ENCODE assay signal across 8 cellular contexts in genomic region chr12:119988788-119989618, GRCh38. TPM values are rescaled to one million over a fixed set of nuclear protein-coding genes. Genes with fewer than 3 reads are reported as not detected.
DNase-seq lines count a peak whose midpoint lies in the region; ATAC-seq and TF ChIP-seq lines count a peak whose summit lies in the region.

A gene with protein sequence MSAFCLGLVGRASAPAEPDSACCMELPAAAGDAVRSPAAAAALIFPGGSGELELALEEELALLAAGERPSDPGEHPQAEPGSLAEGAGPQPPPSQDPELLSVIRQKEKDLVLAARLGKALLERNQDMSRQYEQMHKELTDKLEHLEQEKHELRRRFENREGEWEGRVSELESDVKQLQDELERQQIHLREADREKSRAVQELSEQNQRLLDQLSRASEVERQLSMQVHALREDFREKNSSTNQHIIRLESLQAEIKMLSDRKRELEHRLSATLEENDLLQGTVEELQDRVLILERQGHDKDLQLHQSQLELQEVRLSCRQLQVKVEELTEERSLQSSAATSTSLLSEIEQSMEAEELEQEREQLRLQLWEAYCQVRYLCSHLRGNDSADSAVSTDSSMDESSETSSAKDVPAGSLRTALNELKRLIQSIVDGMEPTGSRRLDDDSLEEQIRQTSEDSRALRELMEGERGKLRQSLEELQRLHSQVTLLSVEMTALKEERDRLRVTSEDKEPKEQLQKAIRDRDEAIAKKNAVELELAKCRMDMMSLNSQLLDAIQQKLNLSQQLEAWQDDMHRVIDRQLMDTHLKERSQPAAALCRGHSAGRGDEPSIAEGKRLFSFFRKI (plus strand): TSS chr12:119989236. CDS start chr12:119989869, 633 bp downstream.

- TF ChIP-seq CTCF in GM12865 (IDR thresholded peaks at IDR 0.05; ENCODE audit: insufficient read depth, low read depth, low read length, missing control alignments), result no peak
- peak; percentile 0 for TF ChIP-seq CTCF in cardiac muscle cell (IDR thresholded peaks at IDR 0.05; ENCODE audit: low read depth, low read length)
- TF ChIP-seq CTCF in upper lobe of left lung (IDR thresholded peaks at IDR 0.05), result peak in 1 of 6 experiments; percentile 3

- peak within 1 kb of the TSS; percentile 97 for H3K27ac Mint-ChIP-seq in activated naive CD4-positive, alpha-beta T cell treated with anti-CD3 and anti-CD28 coated beads, Interleukin-2, amount 50 U/mL, for 24 hours

- H3K4me3 ChIP-seq in GM12865 (ENCODE audit: low read depth, low read length) (peak within 1 kb of the TSS; percentile 54), cardiac muscle cell (peak within 1 kb of the TSS; percentile 80), upper lobe of left lung (peak within 1 kb of the TSS in 3 of 4 donors; percentile 66 to 69 (median 66))

- H3K27me3 Mint-ChIP-seq in activated naive CD4-positive, alpha-beta T cell treated with anti-CD3 and anti-CD28 coated beads, Interleukin-2, amount 50 U/mL, for 24 hours, result no peaks in the 10 kb centered on the region

- H3K36me3 Mint-ChIP-seq in activated naive CD4-positive, alpha-beta T cell treated with anti-CD3 and anti-CD28 coated beads, Interleukin-2, amount 50 U/mL, for 24 hours, result peaks cover 24% of the 10 kb centered on the region

- H3K4me3 Mint-ChIP-seq in activated naive CD4-positive, alpha-beta T cell treated with anti-CD3 and anti-CD28 coated beads, Interleukin-2, amount 50 U/mL, for 24 hours, result peak within 1 kb of the TSS; percentile 96

- H3K9me3 ChIP-seq in cardiac muscle cell (ENCODE audit: low read depth), result no peaks in the 10 kb centered on the region
- no peaks in the 10 kb centered on the region for H3K9me3 ChIP-seq in upper lobe of left lung

- TF ChIP-seq POLR2A in upper lobe of left lung (IDR thresholded peaks at IDR 0.05), result peak in 2 of 4 donors; percentile 24 to 68

- no peaks in the 10 kb centered on the region for H3K36me3 ChIP-seq in cardiac muscle cell
- H3K36me3 ChIP-seq in upper lobe of left lung, result no peaks in the 10 kb centered on the region

- no peaks in the 10 kb centered on the region for H3K9me3 Mint-ChIP-seq in activated naive CD4-positive, alpha-beta T cell treated with anti-CD3 and anti-CD28 coated beads, Interleukin-2, amount 50 U/mL, for 24 hours

- no peak for TF ChIP-seq EP300 in upper lobe of left lung (IDR thresholded peaks at IDR 0.05)

- DNase-seq in GM12865 (ENCODE audit: low read depth) (peak; percentile 95), NCI-H1048 (lab: John Stamatoyannopoulos, UW) (peak; percentile 92), cardiac muscle cell (ENCODE audit: low read depth in 1 of 2, low spot score in 1 of 2) (peak; percentile 30 to 85), pons (ENCODE audit: low spot score) (peak; percentile 16), upper lobe of left lung (peak; percentile 96 to 97)

- peaks cover 43% of the 10 kb centered on the region for H3K4me1 Mint-ChIP-seq in activated naive CD4-positive, alpha-beta T cell treated with anti-CD3 and anti-CD28 coated beads, Interleukin-2, amount 50 U/mL, for 24 hours

- H3K27ac ChIP-seq in cardiac muscle cell, result no peak within 1 kb of the TSS
- H3K27ac ChIP-seq in upper lobe of left lung, result peak within 1 kb of the TSS in 3 of 4 donors; percentile 52 to 84 (median 60)

- H3K27me3 ChIP-seq in cardiac muscle cell, result peaks cover 55% of the 10 kb centered on the region
- H3K27me3 ChIP-seq in upper lobe of left lung, result peaks cover 0 to 13% (median 3%) of the 10 kb centered on the region in 4 donors

- peaks cover 4% of the 10 kb centered on the region for H3K4me1 ChIP-seq in cardiac muscle cell (ENCODE audit: low read depth)
- H3K4me1 ChIP-seq in upper lobe of left lung, result peaks cover 12 to 25% (median 13%) of the 10 kb centered on the region in 4 donors

- 0% methylated on average over 22 of the region's 111 CpGs; no CpG with 5 or more reads in 1 of the 2 donors for WGBS in upper lobe of left lung, 2 donors

- peak; percentile 81 for ATAC-seq in HG02610 (IDR thresholded peaks at IDR 0.05; ENCODE audit: unreplicated experiment)
- ATAC-seq in SK-N-SH treated with all-trans-retinoic acid at 6 μM for 48 hours, result peak; percentile 67
- peak; percentile 82 to 97 for ATAC-seq in upper lobe of left lung (ENCODE audit: low FRiP score in 2 of 2)

TF ChIP-seq in SK-N-SH treated with all-trans-retinoic acid at 6 μM for 48 hours, 23 proteins besides CTCF, POLR2A, EP300 and RAD21:
- TF ChIP-seq, protein P1, sequence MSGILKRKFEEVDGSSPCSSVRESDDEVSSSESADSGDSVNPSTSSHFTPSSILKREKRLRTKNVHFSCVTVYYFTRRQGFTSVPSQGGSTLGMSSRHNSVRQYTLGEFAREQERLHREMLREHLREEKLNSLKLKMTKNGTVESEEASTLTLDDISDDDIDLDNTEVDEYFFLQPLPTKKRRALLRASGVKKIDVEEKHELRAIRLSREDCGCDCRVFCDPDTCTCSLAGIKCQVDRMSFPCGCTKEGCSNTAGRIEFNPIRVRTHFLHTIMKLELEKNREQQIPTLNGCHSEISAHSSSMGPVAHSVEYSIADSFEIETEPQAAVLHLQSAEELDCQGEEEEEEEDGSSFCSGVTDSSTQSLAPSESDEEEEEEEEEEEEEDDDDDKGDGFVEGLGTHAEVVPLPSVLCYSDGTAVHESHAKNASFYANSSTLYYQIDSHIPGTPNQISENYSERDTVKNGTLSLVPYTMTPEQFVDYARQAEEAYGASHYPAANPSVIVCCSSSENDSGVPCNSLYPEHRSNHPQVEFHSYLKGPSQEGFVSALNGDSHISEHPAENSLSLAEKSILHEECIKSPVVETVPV (CRISPR knock-in tag; IDR thresholded peaks at IDR 0.05), result no peak
- TF ChIP-seq SNAI2 (CRISPR knock-in tag; IDR thresholded peaks at IDR 0.05), result 0 out of 2 replicates have a peak, but pooled peaks have one; percentile 29

RNA-seq across cellular contexts. Expression of the gene that starts here (rescaled TPM):
- 3.7 and 9.7 TPM in 2 replicates for total RNA-seq in cardiac muscle cell
- 3.5 and 4.7 TPM in 2 replicates for polyA plus RNA-seq in cardiac muscle cell
- total RNA-seq in upper lobe of left lung, result 10 to 100 TPM; 10.5 to 21.0 (median 15.9) TPM

Comparison
In these comparisons a context has a peak if more than half of its experiments do, and no peak if none do; other contexts are left out.
1. DNase-seq: peak in every context shown above with its lines; median percentile 96 in upper lobe of left lung; 95 in GM12865; 92 in NCI-H1048; 58 in cardiac muscle cell; 16 in pons.